ENCODE assay signal across 8 cellular contexts in the genomic region with DNA sequence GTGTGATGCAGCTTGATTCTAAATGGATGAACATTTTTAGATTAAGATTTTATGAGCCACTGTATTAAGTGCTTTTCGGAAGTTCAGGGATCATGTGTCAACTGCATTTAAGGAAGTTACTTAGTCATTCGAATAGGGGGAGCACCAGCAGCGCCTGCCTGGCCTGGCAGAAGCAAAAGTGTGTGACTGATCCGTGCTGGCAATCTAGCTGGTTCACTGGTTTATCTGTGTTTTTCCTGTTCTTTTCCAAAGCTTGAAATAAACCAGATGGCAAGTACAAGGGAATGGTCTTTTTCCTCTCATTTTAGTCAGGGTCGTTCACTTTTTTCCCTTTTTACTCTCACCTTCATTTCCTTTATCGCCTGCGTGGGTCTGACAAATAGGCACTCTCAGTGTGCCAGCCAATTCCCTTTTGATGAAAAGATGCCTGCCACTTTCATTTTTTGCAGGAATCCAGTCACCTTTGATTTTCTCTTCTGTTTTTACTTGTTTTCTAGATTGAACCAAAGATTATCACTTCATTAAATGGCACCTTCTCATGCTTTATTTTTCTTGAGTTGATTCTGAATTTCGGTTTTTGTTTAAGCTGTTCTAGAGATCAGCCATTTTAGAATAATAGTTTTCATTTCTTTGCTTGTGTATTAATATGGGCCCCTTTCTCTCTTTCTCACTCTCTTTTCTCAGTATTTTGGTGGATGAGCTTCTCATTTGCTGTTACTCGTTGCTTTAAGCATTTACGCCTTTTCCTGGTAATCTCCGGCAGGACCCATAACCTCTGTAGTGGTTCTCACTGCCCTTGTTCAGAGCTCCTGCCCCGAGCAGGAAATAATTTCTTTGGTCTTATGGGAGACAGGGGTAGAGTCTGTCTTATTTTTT. TPM values are rescaled to one million over a fixed set of nuclear protein-coding genes. Genes with fewer than 3 reads are reported as not detected.
A peak's percentile ranks its signal among the peaks of the same experiment; 100 is the strongest.
DNase-seq lines count a peak whose midpoint lies in the region; ATAC-seq and TF ChIP-seq lines count a peak whose summit lies in the region.

No MANE protein-coding gene starts in this region.

- TF ChIP-seq CTCF in fibroblast of the aortic adventitia (IDR thresholded peaks at IDR 0.05; ENCODE audit: insufficient read depth, low read length) (no peak), omental fat pad (IDR thresholded peaks at IDR 0.05) (no peak)

- H3K4me1 Mint-ChIP-seq in activated T-cell treated with anti-CD3 and anti-CD28 coated beads, Interleukin-2, amount 50 U/mL, for 24 hours (ENCODE audit: low read depth) = peaks cover 50% of the 10 kb centered on the region

- H3K9me3 Mint-ChIP-seq in activated T-cell treated with anti-CD3 and anti-CD28 coated beads, Interleukin-2, amount 50 U/mL, for 24 hours = no peaks in the 10 kb centered on the region

- H3K27me3 Mint-ChIP-seq in activated T-cell treated with anti-CD3 and anti-CD28 coated beads, Interleukin-2, amount 50 U/mL, for 24 hours = no peaks in the 10 kb centered on the region

- peak in 2 of 3 experiments; percentile 57 to 76 for DNase-seq in NCI-H1417 (lab: John Stamatoyannopoulos, UW)
- no peak for DNase-seq in NCI-H1417 treated with DMSO at 0.1 percent for 48 hours (lab: John Stamatoyannopoulos, UW)
- peak; percentile 47 for DNase-seq in NCI-H460 (ENCODE audit: extremely low read depth, low read depth)
- peak; percentile 47 for DNase-seq in activated T-cell treated with anti-CD3 and anti-CD28 coated beads, Interleukin-2, amount 50 U/mL, for 24 hours
- peak; percentile 84 for DNase-seq in fibroblast of the aortic adventitia (ENCODE audit: low read depth)
- no peak for DNase-seq in omental fat pad (ENCODE audit: low spot score)
- no peak for DNase-seq in NCI-H187 (lab: John Stamatoyannopoulos, UW)

- H3K36me3 Mint-ChIP-seq in activated T-cell treated with anti-CD3 and anti-CD28 coated beads, Interleukin-2, amount 50 U/mL, for 24 hours (ENCODE audit: low read depth) = peaks cover 41% of the 10 kb centered on the region

- peak overlapping the region; percentile 94 for H3K27ac Mint-ChIP-seq in activated T-cell treated with anti-CD3 and anti-CD28 coated beads, Interleukin-2, amount 50 U/mL, for 24 hours

- H3K4me3 Mint-ChIP-seq in activated T-cell treated with anti-CD3 and anti-CD28 coated beads, Interleukin-2, amount 50 U/mL, for 24 hours = no peak overlapping the region

- peak overlapping the region; percentile 50 for H3K4me3 ChIP-seq in fibroblast of the aortic adventitia (ENCODE audit: low read depth, low read length)

- ATAC-seq in omental fat pad (ENCODE audit: low FRiP score) (peak; percentile 43), GM19452 (IDR thresholded peaks at IDR 0.05; ENCODE audit: unreplicated experiment) (no peak)

RNA-seq across cellular contexts. Expression of gene ABHD2, which starts 2.8 kb away (rescaled TPM):
- total RNA-seq in NCI-H460 (2014; rRNA removed; shearing (Covaris generic)) = 21.0 and 22.7 TPM in 2 replicates
- polyA plus RNA-seq in NCI-H460 (2014; cell fraction: nucleus; rRNA removed) = 9.8 and 14.4 TPM in 2 replicates
- 34.5 and 100 TPM in 2 replicates for total RNA-seq in fibroblast of the aortic adventitia (ENCODE audit: low replicate concordance)
- total RNA-seq in omental fat pad = 100 to 1,000 TPM in 1 of 4 donors, 10 to 100 TPM in 3; 53.3 to 110 (median 68.6) TPM

Comparison
In these comparisons a context has a peak if more than half of its experiments do, and no peak if none do; other contexts are left out.
1. DNase-seq: peak in NCI-H1417 (2 of 3), NCI-H460 (single experiment), activated T-cell treated with anti-CD3 and anti-CD28 coated beads, Interleukin-2, amount 50 U/mL, for 24 hours (single experiment) and fibroblast of the aortic adventitia (single experiment); none in NCI-H1417 treated with DMSO at 0.1 percent for 48 hours (single experiment), omental fat pad (single experiment) and NCI-H187 (0 of 2).